In the genomic region with DNA sequence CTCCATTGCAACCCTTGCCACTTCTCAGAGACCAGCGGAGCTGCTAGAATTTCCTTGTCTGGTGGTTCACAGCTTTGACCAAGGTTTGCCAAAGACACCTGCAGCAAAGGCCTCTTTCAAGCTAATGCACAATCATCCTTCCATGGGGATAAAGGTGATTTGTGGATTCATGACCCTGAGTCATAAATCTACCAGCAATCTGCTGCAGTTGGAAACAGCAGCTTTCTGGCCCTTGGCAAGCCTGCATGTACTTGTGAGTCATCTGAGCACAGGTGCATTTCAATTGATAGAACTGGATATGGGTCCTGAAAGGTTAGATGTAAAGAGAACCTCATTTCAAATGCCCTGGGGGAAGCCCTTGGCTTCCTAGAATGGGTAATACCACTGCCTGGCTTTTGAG, we compare ENCODE assay signal across 9 cellular contexts. TPM values are rescaled to one million over a fixed set of nuclear protein-coding genes. Genes with fewer than 3 reads are reported as not detected.
DNase-seq lines count a peak whose midpoint lies in the region; ATAC-seq and TF ChIP-seq lines count a peak whose summit lies in the region.
"Had no signal": no experiment of that assay in that cellular context is flagged by ENCODE, and none has a peak within 500 bp of the region (broad histone marks: within the 10 kb centered on the region; RNA-seq: fewer than 3 reads in every experiment).

No MANE protein-coding gene starts in this region.

- no peak for DNase-seq in activated CD4-positive, alpha-beta T cell treated with anti-CD3 and anti-CD28 coated beads, Interleukin-2, amount 10 ng/mL, durations not matched to agents 7 days and 5 days
- DNase-seq in activated CD4-positive, alpha-beta T cell treated with anti-CD3 and anti-CD28 coated beads for 1 hour = no peak
- DNase-seq in NCI-H226 = peak; percentile 38
- no peak for DNase-seq in central memory CD8-positive, alpha-beta T cell (ENCODE audit: low spot score in 2 of 2)
- DNase-seq in stimulated activated naive B cell treated with anti-CD40 and anti-IgM and Interleukin-4, amounts not matched to agents 10 μg/mL and 1 μg/mL and 100 μg/mL, for 72 hours = no peak
- DNase-seq in CD1c-positive myeloid dendritic cell (ENCODE audit: extremely low spot score) = no peak
- no peak for DNase-seq in progenitor cell of endocrine pancreas (ENCODE audit: low spot score, unreplicated experiment)
- DNase-seq: left ventricle myocardium superior had no signal

- no peak overlapping the region for H3K4me3 Mint-ChIP-seq in activated CD4-positive, alpha-beta T cell treated with anti-CD3 and anti-CD28 coated beads, Interleukin-2, amount 10 ng/mL, durations not matched to agents 7 days and 5 days
- H3K4me3 Mint-ChIP-seq in central memory CD8-positive, alpha-beta T cell = peak overlapping the region; percentile 42
- H3K4me3 Mint-ChIP-seq in stimulated activated naive B cell treated with anti-CD40 and anti-IgM and Interleukin-4, amounts not matched to agents 10 μg/mL and 1 μg/mL and 100 μg/mL, for 72 hours = no peak overlapping the region
- no peak overlapping the region for H3K4me3 Mint-ChIP-seq in progenitor cell of endocrine pancreas (ENCODE audit: low read depth)

- no peaks in the 10 kb centered on the region for H3K9me3 Mint-ChIP-seq in activated CD4-positive, alpha-beta T cell treated with anti-CD3 and anti-CD28 coated beads, Interleukin-2, amount 10 ng/mL, durations not matched to agents 7 days and 5 days
- H3K9me3 Mint-ChIP-seq in central memory CD8-positive, alpha-beta T cell = no peaks in the 10 kb centered on the region
- no peaks in the 10 kb centered on the region for H3K9me3 Mint-ChIP-seq in stimulated activated naive B cell treated with anti-CD40 and anti-IgM and Interleukin-4, amounts not matched to agents 10 μg/mL and 1 μg/mL and 100 μg/mL, for 72 hours
- no peaks in the 10 kb centered on the region for H3K9me3 Mint-ChIP-seq in progenitor cell of endocrine pancreas (ENCODE audit: low read depth)

- no peak for ATAC-seq in central memory CD8-positive, alpha-beta T cell (replicated peaks; ENCODE audit: extremely low read depth, poor library complexity, severe bottlenecking)
- ATAC-seq in stimulated activated naive B cell treated with anti-CD40 and anti-IgM and Interleukin-4, amounts not matched to agents 10 μg/mL and 1 μg/mL and 100 μg/mL, for 72 hours (replicated peaks) = peak; percentile 27 to 42
- no peak for ATAC-seq in GM21737 (IDR thresholded peaks at IDR 0.05; ENCODE audit: unreplicated experiment)
- ATAC-seq: left ventricle myocardium superior had no signal

- POLR2A ChIA-PET in activated CD4-positive, alpha-beta T cell treated with anti-CD3 and anti-CD28 coated beads, Interleukin-2, amount 10 ng/mL, durations not matched to agents 7 days and 5 days (lab: Charles Lee) = interaction anchor here (0.6 kb wide), 1 partner anchor 18 kb away, joined by 3 read pairs; no protein-coding TSS in a partner anchor

- peaks cover 76% of the 10 kb centered on the region for H3K4me1 Mint-ChIP-seq in activated CD4-positive, alpha-beta T cell treated with anti-CD3 and anti-CD28 coated beads, Interleukin-2, amount 10 ng/mL, durations not matched to agents 7 days and 5 days
- H3K4me1 Mint-ChIP-seq in central memory CD8-positive, alpha-beta T cell = peaks cover 46% of the 10 kb centered on the region
- peaks cover 21 to 29% of the 10 kb centered on the region in 2 donors for H3K4me1 Mint-ChIP-seq in stimulated activated naive B cell treated with anti-CD40 and anti-IgM and Interleukin-4, amounts not matched to agents 10 μg/mL and 1 μg/mL and 100 μg/mL, for 72 hours
- peaks cover 6% of the 10 kb centered on the region for H3K4me1 Mint-ChIP-seq in progenitor cell of endocrine pancreas (ENCODE audit: low read depth)

- H3K36me3 Mint-ChIP-seq in activated CD4-positive, alpha-beta T cell treated with anti-CD3 and anti-CD28 coated beads, Interleukin-2, amount 10 ng/mL, durations not matched to agents 7 days and 5 days (ENCODE audit: low read depth) = peaks cover 12% of the 10 kb centered on the region
- H3K36me3 Mint-ChIP-seq in central memory CD8-positive, alpha-beta T cell (ENCODE audit: insufficient read depth) = peaks cover 2% of the 10 kb centered on the region
- H3K36me3 Mint-ChIP-seq in stimulated activated naive B cell treated with anti-CD40 and anti-IgM and Interleukin-4, amounts not matched to agents 10 μg/mL and 1 μg/mL and 100 μg/mL, for 72 hours = no peaks in the 10 kb centered on the region
- H3K36me3 Mint-ChIP-seq in progenitor cell of endocrine pancreas (ENCODE audit: insufficient read depth) = no peaks in the 10 kb centered on the region

- peaks cover 1% of the 10 kb centered on the region for H3K27me3 Mint-ChIP-seq in activated CD4-positive, alpha-beta T cell treated with anti-CD3 and anti-CD28 coated beads, Interleukin-2, amount 10 ng/mL, durations not matched to agents 7 days and 5 days
- no peaks in the 10 kb centered on the region for H3K27me3 Mint-ChIP-seq in central memory CD8-positive, alpha-beta T cell
- H3K27me3 Mint-ChIP-seq in stimulated activated naive B cell treated with anti-CD40 and anti-IgM and Interleukin-4, amounts not matched to agents 10 μg/mL and 1 μg/mL and 100 μg/mL, for 72 hours = no peaks in the 10 kb centered on the region
- peaks cover 2% of the 10 kb centered on the region for H3K27me3 Mint-ChIP-seq in progenitor cell of endocrine pancreas

- CTCF ChIA-PET in activated CD4-positive, alpha-beta T cell treated with anti-CD3 and anti-CD28 coated beads, Interleukin-2, amount 10 ng/mL, durations not matched to agents 7 days and 5 days (lab: Charles Lee) = interaction anchor here (0.6 to 4.0 kb wide), 3 partner anchors 49 to 129 kb away, joined by 3 to 16 read pairs (median 5); no protein-coding TSS in a partner anchor

- H3K27ac Mint-ChIP-seq in activated CD4-positive, alpha-beta T cell treated with anti-CD3 and anti-CD28 coated beads, Interleukin-2, amount 10 ng/mL, durations not matched to agents 7 days and 5 days = peak overlapping the region; percentile 39
- no peak overlapping the region for H3K27ac Mint-ChIP-seq in central memory CD8-positive, alpha-beta T cell (ENCODE audit: low read depth)
- H3K27ac Mint-ChIP-seq in stimulated activated naive B cell treated with anti-CD40 and anti-IgM and Interleukin-4, amounts not matched to agents 10 μg/mL and 1 μg/mL and 100 μg/mL, for 72 hours = no peak overlapping the region
- H3K27ac Mint-ChIP-seq in progenitor cell of endocrine pancreas = no peak overlapping the region

- no peak for TF ChIP-seq CTCF in progenitor cell of endocrine pancreas (IDR thresholded peaks at IDR 0.05; ENCODE audit: unreplicated experiment)

RNA-seq across cellular contexts. Expression of gene TCF7, which starts 21.6 kb away (rescaled TPM):
- 100 to 1,000 TPM; 271 to 283 TPM for total RNA-seq in activated CD4-positive, alpha-beta T cell treated with anti-CD3 and anti-CD28 coated beads, Interleukin-2, amount 10 ng/mL, durations not matched to agents 7 days and 5 days
- total RNA-seq in progenitor cell of endocrine pancreas = 14.4 and 16.6 TPM in 2 replicates

Comparison
In these comparisons a context has a peak if more than half of its experiments do, and no peak if none do; other contexts are left out.
1. ATAC-seq: peak in stimulated activated naive B cell treated with anti-CD40 and anti-IgM and Interleukin-4, amounts not matched to agents 10 μg/mL and 1 μg/mL and 100 μg/mL, for 72 hours (2 of 2); none in central memory CD8-positive, alpha-beta T cell (single experiment) and GM21737 (single experiment).
2. RNA of gene TCF7, which starts 21.6 kb away (total RNA-seq): 271 to 283 TPM in activated CD4-positive, alpha-beta T cell treated with anti-CD3 and anti-CD28 coated beads, Interleukin-2, amount 10 ng/mL, durations not matched to agents 7 days and 5 days; 14.4 to 16.6 TPM in progenitor cell of endocrine pancreas; every median in the first group is over 10 times any median in the second.